1 cellular context compared by ENCODE assay signal in genomic region chr5:142770650-142771609, GRCh38.
TF ChIP-seq lines count a peak whose summit lies in the region.

No MANE protein-coding gene starts in this region.

TF ChIP-seq in HepG2, 621 proteins besides CTCF, POLR2A, EP300 and RAD21 (continued from another document and continues in another):
- TF ChIP-seq UBTF (CRISPR knock-in tag; IDR thresholded peaks at IDR 0.05) (peak; percentile 92), DRAP1 (CRISPR knock-in tag; IDR thresholded peaks at IDR 0.05) (0 out of 2 replicates have a peak, but pooled peaks have one; percentile 45), TMF1 (CRISPR knock-in tag; IDR thresholded peaks at IDR 0.05; ENCODE audit: low read depth) (0 out of 2 replicates have a peak, but pooled peaks have one; percentile 5), ZNF543 (CRISPR knock-in tag; IDR thresholded peaks at IDR 0.05) (no peak), POGK (CRISPR knock-in tag; conservative IDR thresholded peaks at IDR 0.05) (peak; percentile 70; the same call in 1 of the 2 replicates), HNF1A (IDR thresholded peaks at IDR 0.05; ENCODE audit: low read depth) (no peak), HNF1A (CRISPR knock-in tag; IDR thresholded peaks at IDR 0.05; ENCODE audit: borderline replicate concordance) (0 out of 2 replicates have a peak, but pooled peaks have one; percentile 10), ZNF891 (CRISPR knock-in tag; IDR thresholded peaks at IDR 0.05) (0 out of 2 replicates have a peak, but pooled peaks have one; percentile 62), ZNF251 (CRISPR knock-in tag; IDR thresholded peaks at IDR 0.05) (no peak), KDM6A (CRISPR knock-in tag; IDR thresholded peaks at IDR 0.05; ENCODE audit: low read depth) (no peak), HMGA1 (CRISPR knock-in tag; conservative IDR thresholded peaks at IDR 0.05) (no peak), ZNF605 (CRISPR knock-in tag; IDR thresholded peaks at IDR 0.05) (peak; percentile 61; the same call in 1 of the 2 replicates), HIVEP1 (CRISPR knock-in tag; IDR thresholded peaks at IDR 0.05) (peak; percentile 81), FOSL2 (CRISPR knock-in tag; IDR thresholded peaks at IDR 0.05) (peak; percentile 29; the same call in 1 of the 2 replicates), ZNF430 (CRISPR knock-in tag; IDR thresholded peaks at IDR 0.05) (peak; percentile 64; the same call in 1 of the 2 replicates), DNMT1 (CRISPR knock-in tag; IDR thresholded peaks at IDR 0.05) (peak; percentile 83), HINFP (CRISPR knock-in tag; IDR thresholded peaks at IDR 0.05; ENCODE audit: low read depth) (no peak), ZIK1 (CRISPR knock-in tag; IDR thresholded peaks at IDR 0.05; ENCODE audit: borderline replicate concordance, low read depth) (peak; percentile 82; the same call in 1 of the 2 replicates), ARHGAP35 (CRISPR knock-in tag; IDR thresholded peaks at IDR 0.05; ENCODE audit: borderline replicate concordance) (0 out of 2 replicates have a peak, but pooled peaks have one; percentile 80), ATF7 (IDR thresholded peaks at IDR 0.05) (no peak), ATF7 (CRISPR knock-in tag; IDR thresholded peaks at IDR 0.05) (0 out of 2 replicates have a peak, but pooled peaks have one; percentile 19), ZBTB46 (CRISPR knock-in tag; IDR thresholded peaks at IDR 0.05; ENCODE audit: borderline replicate concordance) (no peak), POLR2AphosphoS2 (IDR thresholded peaks at IDR 0.05; ENCODE audit: low read depth, low read length) (no peak), HOXD1 (CRISPR knock-in tag; IDR thresholded peaks at IDR 0.05) (peak; percentile 64), ZBTB14 (CRISPR knock-in tag; IDR thresholded peaks at IDR 0.05) (peak; percentile 63), SNAPC2 (CRISPR knock-in tag; IDR thresholded peaks at IDR 0.05) (peak; percentile 79; the same call in 1 of the 2 replicates), PRDM4 (CRISPR knock-in tag; IDR thresholded peaks at IDR 0.05; ENCODE audit: borderline replicate concordance) (no peak), MIER3 (CRISPR knock-in tag; IDR thresholded peaks at IDR 0.05; ENCODE audit: borderline replicate concordance) (no peak), HIC2 (CRISPR knock-in tag; IDR thresholded peaks at IDR 0.05; ENCODE audit: low read depth) (peak; percentile 96), ZNF839 (CRISPR knock-in tag; IDR thresholded peaks at IDR 0.05; ENCODE audit: borderline replicate concordance) (peak; percentile 73; the same call in 1 of the 2 replicates), YEATS2 (CRISPR knock-in tag; IDR thresholded peaks at IDR 0.05; ENCODE audit: borderline replicate concordance) (peak; percentile 52; the same call in 1 of the 2 replicates), DPF2 (CRISPR knock-in tag; IDR thresholded peaks at IDR 0.05; ENCODE audit: borderline replicate concordance, low read depth) (no peak), MED8 (CRISPR knock-in tag; IDR thresholded peaks at IDR 0.05; ENCODE audit: insufficient replicate concordance) (peak; percentile 48), NCOA2 (CRISPR knock-in tag; IDR thresholded peaks at IDR 0.05) (no peak), ZSCAN21 (CRISPR knock-in tag; IDR thresholded peaks at IDR 0.05; ENCODE audit: borderline replicate concordance) (peak; percentile 16; the same call in 1 of the 2 replicates), SMARCC2 (IDR thresholded peaks at IDR 0.05) (no peak), ZBTB7A (CRISPR knock-in tag; IDR thresholded peaks at IDR 0.05) (0 out of 2 replicates have a peak, but pooled peaks have one; percentile 70), SUZ12 (IDR thresholded peaks at IDR 0.05; ENCODE audit: low read depth, low read length) (no peak), IRF9 (CRISPR knock-in tag; IDR thresholded peaks at IDR 0.05; ENCODE audit: borderline replicate concordance) (peak; percentile 75; the same call in 1 of the 2 replicates)
